Comparison of ENCODE assay signal across 9 cellular contexts in the genomic region with DNA sequence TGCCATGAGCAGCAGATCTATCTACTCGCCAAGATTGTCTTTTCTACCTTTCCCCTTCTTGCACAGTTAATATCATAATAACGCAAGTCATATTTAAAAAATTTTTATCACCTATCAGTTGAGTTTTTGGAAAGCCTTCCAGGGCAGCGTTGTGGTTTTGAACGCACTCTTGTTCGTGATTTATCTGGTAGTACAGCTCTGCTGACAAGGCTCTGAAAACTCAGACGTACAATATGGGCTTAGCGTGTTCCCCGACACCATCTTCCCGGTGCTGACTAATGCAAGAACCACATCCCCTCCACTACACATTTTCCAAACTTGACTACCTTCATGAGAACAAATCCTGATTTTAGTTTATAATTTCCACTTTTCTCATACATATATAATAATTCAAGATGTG. TPM values are rescaled to one million over a fixed set of nuclear protein-coding genes. Genes with fewer than 3 reads are reported as not detected.
A peak's percentile ranks its signal among the peaks of the same experiment; 100 is the strongest.
DNase-seq lines count a peak whose midpoint lies in the region; ATAC-seq and TF ChIP-seq lines count a peak whose summit lies in the region.
"Had no signal": no experiment of that assay in that cellular context is flagged by ENCODE, and none has a peak within 500 bp of the region (broad histone marks: within the 10 kb centered on the region; RNA-seq: fewer than 3 reads in every experiment).

No MANE protein-coding gene starts in this region.

- peaks cover 7% of the 10 kb centered on the region for H3K36me3 Mint-ChIP-seq in activated naive CD4-positive, alpha-beta T cell treated with anti-CD3 and anti-CD28 coated beads for 36 hours (ENCODE audit: low read depth)

- no peaks in the 10 kb centered on the region for H3K9me3 ChIP-seq in thyroid gland

- peak overlapping the region in 2 of 3 donors; percentile 96 to 99 for H3K27ac ChIP-seq in thyroid gland

- no peak for TF ChIP-seq CTCF in thyroid gland (IDR thresholded peaks at IDR 0.05)

- no peak for ATAC-seq in GM19351 (IDR thresholded peaks at IDR 0.05; ENCODE audit: unreplicated experiment)

- WGBS in thyroid gland, 2 donors, result 81 to 86% methylated on average over 9 of the region's 9 CpGs

- DNase-seq in activated naive CD4-positive, alpha-beta T cell treated with anti-CD3 and anti-CD28 coated beads for 36 hours, result peak; percentile 49
- DNase-seq in activated naive CD4-positive, alpha-beta T cell treated with Interleukin-2 at 50 U/mL for 16 hours, result no peak
- DNase-seq in amniotic epithelial cell (ENCODE audit: low read depth), result peak; percentile 86
- DNase-seq in medulla oblongata (ENCODE audit: extremely low spot score), result peak; percentile 11
- DNase-seq in thyroid gland, result no peak
- DNase-seq in activated effector memory CD4-positive, alpha-beta T cell treated with anti-CD3 and anti-CD28 coated beads, Interleukin-2, amount 50 U/mL, for 16 hours, result no peak
- no peak for DNase-seq in DMS53 treated with DMSO at 0.1 percent for 48 hours (lab: John Stamatoyannopoulos, UW; ENCODE audit: unreplicated experiment)
- DNase-seq: activated gamma-delta T cell had no signal

- H3K9me3 Mint-ChIP-seq in activated naive CD4-positive, alpha-beta T cell treated with anti-CD3 and anti-CD28 coated beads for 36 hours, result no peaks in the 10 kb centered on the region

- H3K4me1 Mint-ChIP-seq in activated naive CD4-positive, alpha-beta T cell treated with anti-CD3 and anti-CD28 coated beads for 36 hours (ENCODE audit: low read depth), result peaks cover 40% of the 10 kb centered on the region

- CTCF ChIA-PET in activated naive CD4-positive, alpha-beta T cell treated with anti-CD3 and anti-CD28 coated beads for 36 hours (lab: Charles Lee), result interaction anchor here (0.5 to 4.9 kb wide), 9 partner anchors 10 to 511 kb away, joined by 3 to 71 read pairs (median 8); a partner anchor contains a TSS

- no peak for TF ChIP-seq POLR2A in thyroid gland (IDR thresholded peaks at IDR 0.05)

- H3K27ac Mint-ChIP-seq in activated naive CD4-positive, alpha-beta T cell treated with anti-CD3 and anti-CD28 coated beads for 36 hours, result peak overlapping the region; percentile 83

- no peaks in the 10 kb centered on the region for H3K36me3 ChIP-seq in thyroid gland

- peaks cover 12% of the 10 kb centered on the region for H3K27me3 Mint-ChIP-seq in activated naive CD4-positive, alpha-beta T cell treated with anti-CD3 and anti-CD28 coated beads for 36 hours (ENCODE audit: low read depth)

- intact Hi-C loops in activated naive CD4-positive, alpha-beta T cell treated with anti-CD3 and anti-CD28 coated beads for 36 hours (cut with micrococcal nuclease), result loop anchor here (1.0 to 5.0 kb wide), 4 partner anchors 232 to 438 kb away; no protein-coding TSS in a partner anchor
- intact Hi-C loops in thyroid gland (cut with DNase I), result loop anchor here (5.0 to 10.0 kb wide), 3 partner anchors 230 to 508 kb away; no protein-coding TSS in a partner anchor

- H3K4me1 ChIP-seq in thyroid gland, result peaks cover 13 to 20% of the 10 kb centered on the region in 2 donors

- no peaks in the 10 kb centered on the region for H3K27me3 ChIP-seq in thyroid gland

- peak overlapping the region in 1 of 3 donors; percentile 89 for H3K4me3 ChIP-seq in thyroid gland (replicated peaks in 1 of 3)

- H3K4me3 Mint-ChIP-seq in activated naive CD4-positive, alpha-beta T cell treated with anti-CD3 and anti-CD28 coated beads for 36 hours, result peak overlapping the region; percentile 88

RNA-seq across cellular contexts. Expression of a gene that starts 1.6 kb away (rescaled TPM):
- total RNA-seq in activated naive CD4-positive, alpha-beta T cell treated with anti-CD3 and anti-CD28 coated beads for 36 hours, result 10 to 100 TPM; 56.4 to 58.5 TPM
- 10 to 100 TPM; 13.9 to 38.6 (median 22.7) TPM for total RNA-seq in thyroid gland

Comparison
In these comparisons a context has a peak if more than half of its experiments do, and no peak if none do; other contexts are left out.
1. DNase-seq: peak in activated naive CD4-positive, alpha-beta T cell treated with anti-CD3 and anti-CD28 coated beads for 36 hours (single experiment), amniotic epithelial cell (single experiment) and medulla oblongata (single experiment); none in activated naive CD4-positive, alpha-beta T cell treated with Interleukin-2 at 50 U/mL for 16 hours (single experiment), thyroid gland (0 of 2), activated effector memory CD4-positive, alpha-beta T cell treated with anti-CD3 and anti-CD28 coated beads, Interleukin-2, amount 50 U/mL, for 16 hours (single experiment) and DMS53 treated with DMSO at 0.1 percent for 48 hours (single experiment).